In genomic region chr15:74542192-74543042, GRCh38 we compare ENCODE assay signal across 9 cellular contexts. TPM values are rescaled to one million over a fixed set of nuclear protein-coding genes. Genes with fewer than 3 reads are reported as not detected.
DNase-seq lines count a peak whose midpoint lies in the region; ATAC-seq and TF ChIP-seq lines count a peak whose summit lies in the region.
"Had no signal": no experiment of that assay in that cellular context is flagged by ENCODE, and none has a peak within 500 bp of the region (broad histone marks: within the 10 kb centered on the region; RNA-seq: fewer than 3 reads in every experiment).

No MANE protein-coding gene starts in this region.

- no peak overlapping the region for H3K9ac ChIP-seq in fibroblast of lung (ENCODE audit: insufficient read depth, low read length)

- no peaks in the 10 kb centered on the region for H3K9me3 ChIP-seq in HAP-1
- no peaks in the 10 kb centered on the region for H3K9me3 ChIP-seq in RWPE2 (ENCODE audit: severe bottlenecking)
- no peaks in the 10 kb centered on the region for H3K9me3 ChIP-seq in fibroblast of lung (ENCODE audit: control insufficient read depth, insufficient read depth, low read depth, low read length)

- H3K9me3 Mint-ChIP-seq in progenitor cell of endocrine pancreas (ENCODE audit: low read depth) = no peaks in the 10 kb centered on the region

- H3K4me2 ChIP-seq in fibroblast of lung (ENCODE audit: extremely low read depth, insufficient read depth, low read length) = peak overlapping the region; percentile 59

- H3K27ac ChIP-seq in RWPE2 (ENCODE audit: poor library complexity, severe bottlenecking) (peak overlapping the region; percentile 77), fibroblast of lung (ENCODE audit: insufficient read depth, low read length) (no peak overlapping the region)

- peaks cover 4% of the 10 kb centered on the region for H4K20me1 ChIP-seq in fibroblast of lung (ENCODE audit: control insufficient read depth, extremely low read depth, insufficient read depth, low read length)

- ATAC-seq in RWPE2 (ENCODE audit: low read depth) (no peak), HG02763 (IDR thresholded peaks at IDR 0.05; ENCODE audit: unreplicated experiment) (no peak), GM21723 (IDR thresholded peaks at IDR 0.05; ENCODE audit: unreplicated experiment) (no peak)

- no peaks in the 10 kb centered on the region for H3K79me2 ChIP-seq in fibroblast of lung (ENCODE audit: control insufficient read depth, insufficient read depth, low read length)

- in situ Hi-C loops in HAP-1 (cut with MboI; ENCODE audit: low sequenced_read_pairs) = no loop called here

- H3K4me1 Mint-ChIP-seq in progenitor cell of endocrine pancreas (ENCODE audit: low read depth) = peaks cover 29% of the 10 kb centered on the region

- H3K36me3 Mint-ChIP-seq in progenitor cell of endocrine pancreas (ENCODE audit: insufficient read depth) = peaks cover 8% of the 10 kb centered on the region

- peaks cover 25% of the 10 kb centered on the region for H3K36me3 ChIP-seq in HAP-1 (replicated peaks)
- peaks cover 23% of the 10 kb centered on the region for H3K36me3 ChIP-seq in RWPE2 (ENCODE audit: low read depth)
- H3K36me3 ChIP-seq in fibroblast of lung (ENCODE audit: control insufficient read depth, insufficient read depth, low read length) = no peaks in the 10 kb centered on the region

- no peaks in the 10 kb centered on the region for H3K27me3 ChIP-seq in HAP-1 (ENCODE audit: low read depth)
- H3K27me3 ChIP-seq in RWPE2 (ENCODE audit: insufficient read depth, poor library complexity, severe bottlenecking) = no peaks in the 10 kb centered on the region
- H3K27me3 ChIP-seq in fibroblast of lung (ENCODE audit: control insufficient read depth, insufficient read depth, low read length) = no peaks in the 10 kb centered on the region

- no peak overlapping the region for H2AFZ ChIP-seq in fibroblast of lung (ENCODE audit: low read length)

- peak overlapping the region; percentile 96 for H3K27ac Mint-ChIP-seq in progenitor cell of endocrine pancreas

- DNase-seq in HAP-1 (ENCODE audit: low spot score in 2 of 2) = peak in 1 of 2 experiments; percentile 40
- no peak for DNase-seq in RWPE2 (ENCODE audit: low spot score)
- DNase-seq in fibroblast of lung (ENCODE audit: low read depth in 2 of 2) = no peak
- DNase-seq in progenitor cell of endocrine pancreas (ENCODE audit: low spot score, unreplicated experiment) = no peak
- no peak for DNase-seq in ecto neural progenitor cell (ENCODE audit: low spot score)
- no peak for DNase-seq in NCI-H1105 (lab: John Stamatoyannopoulos, UW)
- DNase-seq: Right ventricle myocardium superior had no signal

- no peaks in the 10 kb centered on the region for H3K27me3 Mint-ChIP-seq in progenitor cell of endocrine pancreas

- peak overlapping the region; percentile 96 for H3K4me3 Mint-ChIP-seq in progenitor cell of endocrine pancreas (ENCODE audit: low read depth)

- no peak for TF ChIP-seq CTCF in RWPE2 (IDR thresholded peaks at IDR 0.05; ENCODE audit: poor library complexity, severe bottlenecking)
- no peak for TF ChIP-seq CTCF in fibroblast of lung (conservative IDR thresholded peaks at IDR 0.05 in 1 of 2, IDR thresholded peaks at IDR 0.05 in 1 of 2; ENCODE audit: low read depth in 1 of 2, low read length in 2 of 2)
- no peak for TF ChIP-seq CTCF in progenitor cell of endocrine pancreas (IDR thresholded peaks at IDR 0.05; ENCODE audit: unreplicated experiment)

- H3K4me1 ChIP-seq in HAP-1 (peaks cover 40% of the 10 kb centered on the region), RWPE2 (ENCODE audit: insufficient read depth, poor library complexity, severe bottlenecking) (peaks cover 33% of the 10 kb centered on the region), fibroblast of lung (ENCODE audit: control insufficient read depth, extremely low read depth, insufficient read depth, low read length) (peaks cover 17% of the 10 kb centered on the region)

- H3K4me3 ChIP-seq in HAP-1 (peak overlapping the region; percentile 98), RWPE2 (ENCODE audit: severe bottlenecking) (peak overlapping the region; percentile 79), fibroblast of lung (replicated peaks in 1 of 4; ENCODE audit: control extremely low read depth in 1 of 4, insufficient read depth in 1 of 4, low read depth in 3 of 4, low read length in 4 of 4) (peak overlapping the region in 3 of 4 experiments; percentile 67 to 93 (median 88))

RNA-seq across cellular contexts. Expression of gene ARID3B, which starts 1.4 kb away (rescaled TPM):
- total RNA-seq in fibroblast of lung (0.99 and 1.0 TPM in 2 replicates), progenitor cell of endocrine pancreas (77.2 and 81.9 TPM in 2 replicates)
- polyA plus RNA-seq in fibroblast of lung = 0.72 and 1.0 TPM in 2 replicates
- polyA plus RNA-seq in fibroblast of lung (2012) = 0.84 and 0.97 TPM in 2 replicates
- polyA minus RNA-seq in fibroblast of lung (ENCODE audit: low replicate concordance) = 1.1 and 3.3 TPM in 2 replicates

Comparison
In these comparisons a context has a peak if more than half of its experiments do, and no peak if none do; other contexts are left out.
1. RNA of gene ARID3B, which starts 1.4 kb away (total RNA-seq): 77.2 to 81.9 TPM in progenitor cell of endocrine pancreas; 0.99 to 1.0 TPM in fibroblast of lung; every median in the first group is over 10 times any median in the second.
2. Peak in every context shown above with its lines, with median percentiles within 50 percentile points of each other: H3K4me3 ChIP-seq.